Comparison of ENCODE assay signal across 8 cellular contexts in the genomic region with DNA sequence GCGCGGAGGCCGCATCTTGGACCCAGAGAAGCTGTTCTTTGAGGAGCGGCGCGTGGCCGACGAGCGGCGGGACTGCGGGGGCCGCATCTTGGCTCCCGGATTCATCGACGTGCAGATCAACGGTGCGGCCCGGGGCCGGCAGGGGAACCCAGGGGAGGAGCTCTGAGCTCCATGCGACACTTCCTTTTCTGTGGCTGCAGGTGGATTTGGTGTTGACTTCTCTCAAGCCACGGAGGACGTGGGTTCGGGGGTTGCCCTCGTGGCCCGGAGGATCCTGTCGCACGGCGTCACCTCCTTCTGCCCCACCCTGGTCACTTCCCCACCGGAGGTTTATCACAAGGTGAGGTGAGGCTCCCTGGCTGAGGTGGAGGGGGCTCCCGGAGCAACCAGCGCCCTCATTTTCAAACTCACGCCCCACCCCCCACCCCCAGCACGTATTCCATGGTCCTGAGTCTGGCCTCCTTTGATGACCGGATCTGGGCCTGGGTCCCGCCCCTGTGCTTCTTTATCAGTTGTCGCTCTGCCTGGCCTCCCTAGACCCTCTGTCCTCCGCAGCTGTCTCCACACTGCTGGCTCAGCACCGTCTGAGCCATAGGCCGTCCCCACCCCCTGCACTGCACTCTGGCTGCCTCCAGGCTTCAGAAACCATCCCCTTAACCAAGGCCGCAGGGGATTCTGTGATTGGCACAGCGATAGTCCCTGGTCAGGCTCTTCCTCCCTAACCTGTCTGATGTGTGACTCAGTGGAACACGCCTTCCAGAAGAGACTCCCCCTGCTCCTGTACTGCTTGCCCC. TPM values are rescaled to one million over a fixed set of nuclear protein-coding genes. Genes with fewer than 3 reads are reported as not detected.
A peak's percentile ranks its signal among the peaks of the same experiment; 100 is the strongest.
DNase-seq lines count a peak whose midpoint lies in the region; ATAC-seq, FAIRE-seq and TF ChIP-seq lines count a peak whose summit lies in the region.

No MANE protein-coding gene starts in this region.

- peaks cover 44% of the 10 kb centered on the region for H3K79me2 ChIP-seq in endothelial cell of umbilical vein (ENCODE audit: control insufficient read depth, insufficient read depth, low read length)

- FAIRE-seq in endothelial cell of umbilical vein (lab: Jason Lieb, UNC), result no peak

- H3K36me3 ChIP-seq in endothelial cell of umbilical vein (ENCODE audit: control insufficient read depth in 2 of 2, extremely low read depth in 1 of 2, insufficient read depth in 2 of 2, low read length in 2 of 2), result peaks cover 7 to 15% of the 10 kb centered on the region in 2 experiments
- no peaks in the 10 kb centered on the region for H3K36me3 ChIP-seq in uterus

- H3K4me1 Mint-ChIP-seq in activated CD4-positive, alpha-beta T cell treated with anti-CD3 and anti-CD28 coated beads, Interleukin-2, amount 10 ng/mL, durations not matched to agents 24 days and 14 days, result peaks cover 39% of the 10 kb centered on the region
- H3K4me1 Mint-ChIP-seq in naive B cell, result peaks cover 53 to 65% (median 61%) of the 10 kb centered on the region in 3 donors

- peak overlapping the region; percentile 72 for H3K9ac ChIP-seq in endothelial cell of umbilical vein (replicated peaks; ENCODE audit: extremely low read depth, insufficient read depth, low read length)

- intact Hi-C loops in activated CD4-positive, alpha-beta T cell treated with anti-CD3 and anti-CD28 coated beads, Interleukin-2, amount 10 ng/mL, durations not matched to agents 24 days and 14 days (cut with micrococcal nuclease), result no loop called here
- intact Hi-C loops in endothelial cell of umbilical vein (cut with micrococcal nuclease), result no loop called here
- intact Hi-C loops in uterus (cut with DNase I; ENCODE audit: low total_unique reads), result no loop called here

- H3K9me3 ChIP-seq in endothelial cell of umbilical vein (replicated peaks; ENCODE audit: control insufficient read depth, insufficient read depth, low read length), result no peaks in the 10 kb centered on the region
- no peaks in the 10 kb centered on the region for H3K9me3 ChIP-seq in uterus

- no TSS peak for BruUV-seq in endothelial cell of umbilical vein (replicated peaks; lab: Mats Ljungman, UMichigan)

- H4K20me1 ChIP-seq in endothelial cell of umbilical vein (replicated peaks; ENCODE audit: control insufficient read depth, extremely low read depth, insufficient read depth, low read length), result no peaks in the 10 kb centered on the region

- DNase-seq in D341Med (ENCODE audit: low spot score) (peak; percentile 57), HL-60 (ENCODE audit: low read depth in 1 of 2, low spot score in 1 of 2) (peak in 1 of 2 experiments; percentile 64), endothelial cell of umbilical vein (ENCODE audit: low read depth, low spot score) (no peak), naive B cell (peak; percentile 91), uterus (peak in 1 of 2 donors; percentile 21), NCI-H2196 (lab: John Stamatoyannopoulos, UW; ENCODE audit: unreplicated experiment) (no peak)
- peak; percentile 89 for DNase-seq in activated CD4-positive, alpha-beta T cell treated with anti-CD3 and anti-CD28 coated beads, Interleukin-2, amount 10 ng/mL, durations not matched to agents 24 days and 14 days

- H3K4me3 Mint-ChIP-seq in activated CD4-positive, alpha-beta T cell treated with anti-CD3 and anti-CD28 coated beads, Interleukin-2, amount 10 ng/mL, durations not matched to agents 24 days and 14 days, result peak overlapping the region; percentile 86
- H3K4me3 Mint-ChIP-seq in naive B cell, result peak overlapping the region; percentile 82 to 99 (median 94)

- dilution Hi-C loops in endothelial cell of umbilical vein (cut with MboI; ENCODE audit: extremely low pct_ligation_motif_present, low sequenced_read_pairs), result no loop called here

- CTCF ChIA-PET in endothelial cell of umbilical vein (lab: Charles Lee), result interaction anchor here (1.0 kb wide), 2 partner anchors 11 to 20 kb away, joined by 3 read pairs; no protein-coding TSS in a partner anchor

- H3K4me3 ChIP-seq in HL-60 (replicated peaks; ENCODE audit: insufficient read depth, low read length), result peak overlapping the region; percentile 53
- peak overlapping the region; percentile 48 to 59 (median 55) for H3K4me3 ChIP-seq in endothelial cell of umbilical vein (replicated peaks in 1 of 3; ENCODE audit: insufficient read depth in 1 of 3, low read depth in 1 of 3, low read length in 3 of 3)
- H3K4me3 ChIP-seq in uterus, result peak overlapping the region; percentile 25 to 72

- no peak for TF ChIP-seq POLR2A in endothelial cell of umbilical vein (IDR thresholded peaks at IDR 0.05; ENCODE audit: low read depth, low read length)
- TF ChIP-seq POLR2A in uterus (IDR thresholded peaks at IDR 0.05), result no peak

- H3K27me3 ChIP-seq in HL-60 (ENCODE audit: insufficient read depth, poor library complexity, severe bottlenecking) (no peaks in the 10 kb centered on the region), endothelial cell of umbilical vein (ENCODE audit: control insufficient read depth in 2 of 2, insufficient read depth in 2 of 2, low read length in 2 of 2) (no peaks in the 10 kb centered on the region), uterus (no peaks in the 10 kb centered on the region)

- peaks cover 35% of the 10 kb centered on the region for H3K36me3 Mint-ChIP-seq in activated CD4-positive, alpha-beta T cell treated with anti-CD3 and anti-CD28 coated beads, Interleukin-2, amount 10 ng/mL, durations not matched to agents 24 days and 14 days (ENCODE audit: low read depth)
- peaks cover 7 to 21% of the 10 kb centered on the region in 2 donors for H3K36me3 Mint-ChIP-seq in naive B cell

- peaks cover 24% of the 10 kb centered on the region for H3K4me1 ChIP-seq in endothelial cell of umbilical vein (ENCODE audit: control insufficient read depth, extremely low read depth, insufficient read depth, low read length)
- peaks cover 30 to 40% of the 10 kb centered on the region in 2 donors for H3K4me1 ChIP-seq in uterus

- H3K9me3 Mint-ChIP-seq in activated CD4-positive, alpha-beta T cell treated with anti-CD3 and anti-CD28 coated beads, Interleukin-2, amount 10 ng/mL, durations not matched to agents 24 days and 14 days, result no peaks in the 10 kb centered on the region
- peaks cover 0 to 3% (median 0%) of the 10 kb centered on the region in 7 donors for H3K9me3 Mint-ChIP-seq in naive B cell

- H2AFZ ChIP-seq in endothelial cell of umbilical vein (ENCODE audit: low read depth, low read length), result no peak overlapping the region

- peak overlapping the region; percentile 88 for H3K27ac Mint-ChIP-seq in activated CD4-positive, alpha-beta T cell treated with anti-CD3 and anti-CD28 coated beads, Interleukin-2, amount 10 ng/mL, durations not matched to agents 24 days and 14 days
- peak overlapping the region; percentile 99 to 100 (median 99) for H3K27ac Mint-ChIP-seq in naive B cell

- ATAC-seq in naive B cell (ENCODE audit: low read depth in 2 of 2), result peak; percentile 80 to 84
- no peak for ATAC-seq in GM21390 (IDR thresholded peaks at IDR 0.05; ENCODE audit: unreplicated experiment)

- POLR2A ChIA-PET in endothelial cell of umbilical vein (lab: Charles Lee), result interaction anchor here (1.4 kb wide), 1 partner anchor 10 kb away, joined by 6 read pairs; the partner anchor contains the start of gene CEMP1

- peak overlapping the region; percentile 68 for H3K27ac ChIP-seq in HL-60 (replicated peaks)
- H3K27ac ChIP-seq in endothelial cell of umbilical vein (ENCODE audit: insufficient read depth, low read depth, low read length), result no peak overlapping the region
- peak overlapping the region; percentile 66 to 81 for H3K27ac ChIP-seq in uterus

- no peaks in the 10 kb centered on the region for H3K9me1 ChIP-seq in endothelial cell of umbilical vein (replicated peaks; ENCODE audit: control insufficient read depth, extremely low read depth, insufficient read depth, low read length)

- TF ChIP-seq CTCF in HL-60 (IDR thresholded peaks at IDR 0.05; ENCODE audit: insufficient read depth, low read length) (no peak), endothelial cell of umbilical vein (IDR thresholded peaks at IDR 0.05; ENCODE audit: extremely low read depth in 1 of 2, insufficient read depth in 1 of 2, low read depth in 1 of 2, low read length in 2 of 2) (no peak), uterus (IDR thresholded peaks at IDR 0.05) (no peak)

- no peaks in the 10 kb centered on the region for H3K27me3 Mint-ChIP-seq in activated CD4-positive, alpha-beta T cell treated with anti-CD3 and anti-CD28 coated beads, Interleukin-2, amount 10 ng/mL, durations not matched to agents 24 days and 14 days
- H3K27me3 Mint-ChIP-seq in naive B cell, result no peaks in the 10 kb centered on the region

- H3K4me2 ChIP-seq in endothelial cell of umbilical vein (ENCODE audit: insufficient read depth, low read length), result peak overlapping the region; percentile 71

RNA-seq across cellular contexts. Expression of gene AMDHD2, which starts 0.8 kb away (rescaled TPM):
- total RNA-seq in activated CD4-positive, alpha-beta T cell treated with anti-CD3 and anti-CD28 coated beads, Interleukin-2, amount 10 ng/mL, durations not matched to agents 24 days and 14 days, result 34.1 and 37.5 TPM in 2 replicates
- total RNA-seq in endothelial cell of umbilical vein (54.5 and 59.5 TPM in 2 replicates), uterus (10 to 100 TPM in 3 of 4 donors, 1 to 10 TPM in 1; 7.9 to 36.5 (median 22.0) TPM)
- polyA plus RNA-seq in endothelial cell of umbilical vein (39.4 and 58.2 TPM in 2 replicates), naive B cell (ENCODE audit: low read depth in 6 of 6) (10 to 100 TPM; 17.6 to 24.0 (median 20.5) TPM)
- 13.6 and 21.4 TPM in 2 replicates for polyA plus RNA-seq in endothelial cell of umbilical vein (2011; cell fraction: cytosol; rRNA removed)
- polyA plus RNA-seq in endothelial cell of umbilical vein (2011; cell fraction: nucleus; rRNA removed), result 188 and 225 TPM in 2 replicates
- 24.1 and 27.6 TPM in 2 replicates for polyA plus RNA-seq in endothelial cell of umbilical vein (2012)
- polyA minus RNA-seq in endothelial cell of umbilical vein, result 22.5 and 34.3 TPM in 2 replicates
- polyA minus RNA-seq in endothelial cell of umbilical vein (2011; cell fraction: cytosol; rRNA and poly(A)+ RNA removed), result 14.8 TPM
- polyA minus RNA-seq in endothelial cell of umbilical vein (2011; cell fraction: nucleus; rRNA and poly(A)+ RNA removed), result 46.0 and 79.6 TPM in 2 replicates

RNA-seq across cellular contexts. Expression of gene ATP6V0C, which starts 7.2 kb away (rescaled TPM):
- total RNA-seq in activated CD4-positive, alpha-beta T cell treated with anti-CD3 and anti-CD28 coated beads, Interleukin-2, amount 10 ng/mL, durations not matched to agents 24 days and 14 days, result 105 and 122 TPM in 2 replicates
- 187 and 194 TPM in 2 replicates for total RNA-seq in endothelial cell of umbilical vein
- 122 and 146 TPM in 2 replicates for polyA plus RNA-seq in endothelial cell of umbilical vein
- polyA plus RNA-seq in endothelial cell of umbilical vein (2011; cell fraction: cytosol; rRNA removed), result 82.0 and 82.5 TPM in 2 replicates
- polyA plus RNA-seq in endothelial cell of umbilical vein (2011; cell fraction: nucleus; rRNA removed), result 37.3 and 44.2 TPM in 2 replicates
- 209 and 256 TPM in 2 replicates for polyA plus RNA-seq in endothelial cell of umbilical vein (2012)
- polyA minus RNA-seq in endothelial cell of umbilical vein, result 31.4 and 43.3 TPM in 2 replicates
- 112 TPM for polyA minus RNA-seq in endothelial cell of umbilical vein (2011; cell fraction: cytosol; rRNA and poly(A)+ RNA removed)
- polyA minus RNA-seq in endothelial cell of umbilical vein (2011; cell fraction: nucleus; rRNA and poly(A)+ RNA removed), result 19.4 and 31.2 TPM in 2 replicates
- polyA plus RNA-seq in naive B cell (ENCODE audit: low read depth in 6 of 6), result 100 to 1,000 TPM in 3 of 6 donors, 10 to 100 TPM in 3; 75.4 to 114 (median 98.1) TPM
- 100 to 1,000 TPM in 1 of 4 donors, 10 to 100 TPM in 3; 14.3 to 126 (median 41.4) TPM for total RNA-seq in uterus

RNA-seq across cellular contexts. Expression of gene CEMP1, which starts 10.2 kb away (rescaled TPM):
- total RNA-seq in activated CD4-positive, alpha-beta T cell treated with anti-CD3 and anti-CD28 coated beads, Interleukin-2, amount 10 ng/mL, durations not matched to agents 24 days and 14 days, result 0.24 TPM in 1 of 2 replicates, not detected in the other
- total RNA-seq in endothelial cell of umbilical vein (not detected in 2 replicates), uterus (1 to 10 TPM in 1 of 4 donors, under 1 TPM in 1, not detected in 2; 0.46 to 3.3 TPM)
- polyA plus RNA-seq in endothelial cell of umbilical vein (not detected in 2 replicates), naive B cell (ENCODE audit: low read depth in 6 of 6) (1 to 10 TPM; 2.4 to 5.7 (median 3.5) TPM)
- polyA plus RNA-seq in endothelial cell of umbilical vein (2011; cell fraction: cytosol; rRNA removed), result not detected in 2 replicates
- polyA plus RNA-seq in endothelial cell of umbilical vein (2011; cell fraction: nucleus; rRNA removed), result not detected in 2 replicates
- 1.1 TPM in 1 of 2 replicates, not detected in the other for polyA plus RNA-seq in endothelial cell of umbilical vein (2012)
- not detected in 2 replicates for polyA minus RNA-seq in endothelial cell of umbilical vein
- polyA minus RNA-seq in endothelial cell of umbilical vein (2011; cell fraction: cytosol; rRNA and poly(A)+ RNA removed), result not detected
- polyA minus RNA-seq in endothelial cell of umbilical vein (2011; cell fraction: nucleus; rRNA and poly(A)+ RNA removed), result not detected in 2 replicates

RNA-seq across cellular contexts. Expression of gene PDPK1, which starts 16.8 kb away (rescaled TPM):
- total RNA-seq in activated CD4-positive, alpha-beta T cell treated with anti-CD3 and anti-CD28 coated beads, Interleukin-2, amount 10 ng/mL, durations not matched to agents 24 days and 14 days, result 50.7 and 51.9 TPM in 2 replicates
- total RNA-seq in endothelial cell of umbilical vein (37.3 and 40.8 TPM in 2 replicates), uterus (10 to 100 TPM; 11.0 to 66.2 (median 23.9) TPM)
- polyA plus RNA-seq in endothelial cell of umbilical vein (19.9 and 22.4 TPM in 2 replicates), naive B cell (ENCODE audit: low read depth in 6 of 6) (10 to 100 TPM; 16.7 to 44.8 (median 38.9) TPM)
- 24.6 and 26.6 TPM in 2 replicates for polyA plus RNA-seq in endothelial cell of umbilical vein (2011; cell fraction: cytosol; rRNA removed)
- 43.3 and 47.2 TPM in 2 replicates for polyA plus RNA-seq in endothelial cell of umbilical vein (2011; cell fraction: nucleus; rRNA removed)
- polyA plus RNA-seq in endothelial cell of umbilical vein (2012), result 23.8 and 24.9 TPM in 2 replicates
- 39.4 and 42.7 TPM in 2 replicates for polyA minus RNA-seq in endothelial cell of umbilical vein
- 17.0 TPM for polyA minus RNA-seq in endothelial cell of umbilical vein (2011; cell fraction: cytosol; rRNA and poly(A)+ RNA removed)
- 26.3 and 30.0 TPM in 2 replicates for polyA minus RNA-seq in endothelial cell of umbilical vein (2011; cell fraction: nucleus; rRNA and poly(A)+ RNA removed)

RNA-seq across cellular contexts. Expression of gene TBC1D24, which starts 46.1 kb away (rescaled TPM):
- 16.6 and 20.9 TPM in 2 replicates for total RNA-seq in activated CD4-positive, alpha-beta T cell treated with anti-CD3 and anti-CD28 coated beads, Interleukin-2, amount 10 ng/mL, durations not matched to agents 24 days and 14 days
- total RNA-seq in endothelial cell of umbilical vein (17.3 and 22.8 TPM in 2 replicates), uterus (10 to 100 TPM in 1 of 4 donors, 1 to 10 TPM in 2, under 1 TPM in 1; 0.59 to 21.6 (median 4.6) TPM)
- polyA plus RNA-seq in endothelial cell of umbilical vein (8.1 and 10.6 TPM in 2 replicates), naive B cell (ENCODE audit: low read depth in 6 of 6) (1 to 10 TPM in 4 of 6 donors, under 1 TPM in 2; 0.22 to 3.3 (median 2.5) TPM)
- polyA plus RNA-seq in endothelial cell of umbilical vein (2011; cell fraction: cytosol; rRNA removed), result 4.8 and 7.3 TPM in 2 replicates
- polyA plus RNA-seq in endothelial cell of umbilical vein (2011; cell fraction: nucleus; rRNA removed), result 16.4 and 18.5 TPM in 2 replicates
- polyA plus RNA-seq in endothelial cell of umbilical vein (2012), result 7.8 and 8.1 TPM in 2 replicates
- polyA minus RNA-seq in endothelial cell of umbilical vein, result 12.4 and 16.1 TPM in 2 replicates
- 8.8 TPM for polyA minus RNA-seq in endothelial cell of umbilical vein (2011; cell fraction: cytosol; rRNA and poly(A)+ RNA removed)
- polyA minus RNA-seq in endothelial cell of umbilical vein (2011; cell fraction: nucleus; rRNA and poly(A)+ RNA removed), result 8.9 and 10.8 TPM in 2 replicates

Comparison
In these comparisons a context has a peak if more than half of its experiments do, and no peak if none do; other contexts are left out.
1. DNase-seq: peak in D341Med (single experiment), activated CD4-positive, alpha-beta T cell treated with anti-CD3 and anti-CD28 coated beads, Interleukin-2, amount 10 ng/mL, durations not matched to agents 24 days and 14 days (single experiment) and naive B cell (single experiment); none in endothelial cell of umbilical vein (single experiment) and NCI-H2196 (single experiment).
2. Peak in every context shown above with its lines, with median percentiles within 50 percentile points of each other: H3K4me3 ChIP-seq.